9 cellular contexts compared by ENCODE assay signal in the genomic region with DNA sequence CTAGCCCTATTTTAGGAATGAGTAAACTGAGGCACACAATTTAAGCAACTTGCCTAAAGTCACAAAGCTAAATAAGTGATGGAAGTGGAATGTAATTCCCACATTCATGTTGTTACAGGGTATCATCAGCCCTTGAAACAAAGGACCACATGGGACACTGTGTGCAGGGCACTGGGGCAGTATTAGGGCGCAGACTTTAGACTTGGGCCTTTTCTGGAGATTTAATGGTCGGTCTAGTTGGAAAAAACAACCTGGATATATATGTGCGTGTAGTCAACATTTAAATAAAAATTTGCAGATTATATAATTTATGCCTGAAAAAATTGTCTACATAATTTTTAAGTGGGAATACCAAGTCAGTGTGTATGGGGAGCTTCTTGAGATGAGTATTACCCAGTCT. TPM values are rescaled to one million over a fixed set of nuclear protein-coding genes. Genes with fewer than 3 reads are reported as not detected.
DNase-seq lines count a peak whose midpoint lies in the region; ATAC-seq and TF ChIP-seq lines count a peak whose summit lies in the region.
"Had no signal": no experiment of that assay in that cellular context is flagged by ENCODE, and none has a peak within 500 bp of the region (broad histone marks: within the 10 kb centered on the region; RNA-seq: fewer than 3 reads in every experiment).

No MANE protein-coding gene starts in this region.

- no peaks in the 10 kb centered on the region for H3K27me3 Mint-ChIP-seq in activated CD4-positive, alpha-beta T cell treated with anti-CD3 and anti-CD28 coated beads for 36 hours
- no peaks in the 10 kb centered on the region for H3K27me3 Mint-ChIP-seq in WTC11 (ENCODE audit: low read depth)

- H3K4me3 ChIP-seq in iPS-18a (ENCODE audit: low read length): peak overlapping the region; percentile 86
- H3K4me3 ChIP-seq in testis: peak overlapping the region; percentile 94 to 96

- POLR2A ChIA-PET in activated CD4-positive, alpha-beta T cell treated with anti-CD3 and anti-CD28 coated beads for 36 hours (lab: Charles Lee): interaction anchor here (0.6 kb wide), 1 partner anchor 35 kb away, joined by 8 read pairs; no protein-coding TSS in a partner anchor
- POLR2A ChIA-PET in WTC11 (lab: Charles Lee): interaction anchor here (0.6 to 1.0 kb wide), 2 partner anchors 11 to 918 kb away, joined by 4 to 5 read pairs; no protein-coding TSS in a partner anchor

- H3K4me3 Mint-ChIP-seq in activated CD4-positive, alpha-beta T cell treated with anti-CD3 and anti-CD28 coated beads for 36 hours: peak overlapping the region; percentile 98
- peak overlapping the region; percentile 96 for H3K4me3 Mint-ChIP-seq in WTC11

- CTCF ChIA-PET in activated CD4-positive, alpha-beta T cell treated with anti-CD3 and anti-CD28 coated beads for 36 hours (lab: Charles Lee): interaction anchor here (0.7 to 2.6 kb wide), 3 partner anchors 16 to 163 kb away, joined by 3 to 10 read pairs (median 3); no protein-coding TSS in a partner anchor
- CTCF ChIA-PET in WTC11 (lab: Charles Lee): interaction anchor here (1.2 to 1.7 kb wide), 2 partner anchors 164 to 195 kb away, joined by 3 to 5 read pairs; no protein-coding TSS in a partner anchor

- H3K9me3 Mint-ChIP-seq in activated CD4-positive, alpha-beta T cell treated with anti-CD3 and anti-CD28 coated beads for 36 hours (ENCODE audit: low read depth): peaks cover 7% of the 10 kb centered on the region
- peaks cover 22% of the 10 kb centered on the region for H3K9me3 Mint-ChIP-seq in WTC11

- no peaks in the 10 kb centered on the region for H3K27me3 ChIP-seq in iPS-18a (ENCODE audit: control insufficient read depth, insufficient read depth, low read length)
- no peaks in the 10 kb centered on the region for H3K27me3 ChIP-seq in testis

- H3K4me1 ChIP-seq in iPS-18a (ENCODE audit: control insufficient read depth, low read depth, low read length) (peaks cover 4% of the 10 kb centered on the region), testis (peaks cover 11% of the 10 kb centered on the region)

- intact Hi-C loops in activated CD4-positive, alpha-beta T cell treated with anti-CD3 and anti-CD28 coated beads for 36 hours (cut with DNase I, micrococcal nuclease): no loop called here
- intact Hi-C loops in testis (cut with DNase I; ENCODE audit: low total_unique reads): no loop called here

- TF ChIP-seq POLR2A in testis (IDR thresholded peaks at IDR 0.05): no peak

- no peak for ATAC-seq in activated CD4-positive, alpha-beta T cell treated with anti-CD3 and anti-CD28 coated beads for 36 hours
- no peak for ATAC-seq in WTC11
- no peak for ATAC-seq in GM21381 (IDR thresholded peaks at IDR 0.05; ENCODE audit: unreplicated experiment)
- no peak for ATAC-seq in HG03460 (IDR thresholded peaks at IDR 0.05; ENCODE audit: unreplicated experiment)
- no peak for ATAC-seq in GM19035 (IDR thresholded peaks at IDR 0.05; ENCODE audit: unreplicated experiment)

- H3K36me3 Mint-ChIP-seq in activated CD4-positive, alpha-beta T cell treated with anti-CD3 and anti-CD28 coated beads for 36 hours (ENCODE audit: low read depth): peaks cover 22% of the 10 kb centered on the region
- H3K36me3 Mint-ChIP-seq in WTC11: peaks cover 35% of the 10 kb centered on the region

- H3K4me1 Mint-ChIP-seq in activated CD4-positive, alpha-beta T cell treated with anti-CD3 and anti-CD28 coated beads for 36 hours: peaks cover 53% of the 10 kb centered on the region
- peaks cover 25% of the 10 kb centered on the region for H3K4me1 Mint-ChIP-seq in WTC11

- 43 to 51% methylated on average over 3 of the region's 3 CpGs for WGBS in testis, 2 donors

- H3K27ac ChIP-seq in iPS-18a (ENCODE audit: low read length): peak overlapping the region; percentile 50
- H3K27ac ChIP-seq in testis: peak overlapping the region in 1 of 2 donors; percentile 94

- no peak for DNase-seq in activated CD4-positive, alpha-beta T cell treated with anti-CD3 and anti-CD28 coated beads for 36 hours
- DNase-seq in activated CD4-positive, alpha-beta T cell treated with anti-CD3 and anti-CD28 coated beads, Interleukin-2, amount 50 U/mL, for 4 hours: no peak
- no peak for DNase-seq in WTC11 (ENCODE audit: low spot score)
- DNase-seq in testis: no peak
- DNase-seq: activated CD4-positive, CD25-positive, alpha-beta regulatory T cell had no signal

- H3K27ac Mint-ChIP-seq in activated CD4-positive, alpha-beta T cell treated with anti-CD3 and anti-CD28 coated beads for 36 hours: peak overlapping the region; percentile 90
- peak overlapping the region; percentile 65 for H3K27ac Mint-ChIP-seq in WTC11

- TF ChIP-seq CTCF in WTC11 (IDR thresholded peaks at IDR 0.05) (no peak), testis (IDR thresholded peaks at IDR 0.05) (no peak)

- peak overlapping the region; percentile 91 for H3K9ac ChIP-seq in iPS-18a (ENCODE audit: low read length)

- peaks cover 6% of the 10 kb centered on the region for H3K9me3 ChIP-seq in iPS-18a (ENCODE audit: control insufficient read depth, low read depth, low read length)
- no peaks in the 10 kb centered on the region for H3K9me3 ChIP-seq in testis

- H3K36me3 ChIP-seq in iPS-18a (ENCODE audit: control insufficient read depth, low read depth, low read length) (no peaks in the 10 kb centered on the region), testis (ENCODE audit: low read depth, missing control alignments) (no peaks in the 10 kb centered on the region)

TF ChIP-seq in WTC11, 78 proteins besides CTCF, POLR2A, EP300 and RAD21:
- TF ChIP-seq, protein P1, sequence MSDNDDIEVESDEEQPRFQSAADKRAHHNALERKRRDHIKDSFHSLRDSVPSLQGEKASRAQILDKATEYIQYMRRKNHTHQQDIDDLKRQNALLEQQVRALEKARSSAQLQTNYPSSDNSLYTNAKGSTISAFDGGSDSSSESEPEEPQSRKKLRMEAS (CRISPR knock-in tag; IDR thresholded peaks at IDR 0.05): 0 out of 2 replicates have a peak, but pooled peaks have one; percentile 39
- TF ChIP-seq, protein P2, sequence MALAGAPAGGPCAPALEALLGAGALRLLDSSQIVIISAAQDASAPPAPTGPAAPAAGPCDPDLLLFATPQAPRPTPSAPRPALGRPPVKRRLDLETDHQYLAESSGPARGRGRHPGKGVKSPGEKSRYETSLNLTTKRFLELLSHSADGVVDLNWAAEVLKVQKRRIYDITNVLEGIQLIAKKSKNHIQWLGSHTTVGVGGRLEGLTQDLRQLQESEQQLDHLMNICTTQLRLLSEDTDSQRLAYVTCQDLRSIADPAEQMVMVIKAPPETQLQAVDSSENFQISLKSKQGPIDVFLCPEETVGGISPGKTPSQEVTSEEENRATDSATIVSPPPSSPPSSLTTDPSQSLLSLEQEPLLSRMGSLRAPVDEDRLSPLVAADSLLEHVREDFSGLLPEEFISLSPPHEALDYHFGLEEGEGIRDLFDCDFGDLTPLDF (CRISPR knock-in tag; IDR thresholded peaks at IDR 0.05): no peak

RNA-seq across cellular contexts. Expression of a gene that starts 1.5 kb away (rescaled TPM):
- total RNA-seq in activated CD4-positive, alpha-beta T cell treated with anti-CD3 and anti-CD28 coated beads for 36 hours: 10 to 100 TPM; 66.5 to 73.2 TPM
- total RNA-seq in WTC11 (2021) (217 to 226 TPM (median 219 TPM) in 3 replicates), testis (100 to 1,000 TPM; 131 to 157 TPM)
- 238 TPM for polyA plus RNA-seq in testis (ENCODE audit: insufficient read depth, low read depth, low replicate concordance)

RNA-seq across cellular contexts. Expression of a gene that starts 5.1 kb away (rescaled TPM):
- total RNA-seq in activated CD4-positive, alpha-beta T cell treated with anti-CD3 and anti-CD28 coated beads for 36 hours: under 1 TPM in 1 of 2 experiments, not detected in 1; 0.81 TPM
- total RNA-seq in WTC11 (2021) (not detected in 3 replicates), testis (10 to 100 TPM; 13.8 to 39.9 TPM)
- polyA plus RNA-seq in testis (ENCODE audit: insufficient read depth, low read depth, low replicate concordance): 98.6 TPM

RNA-seq across cellular contexts. Expression of a gene that starts 48.1 kb away (rescaled TPM):
- not detected for total RNA-seq in activated CD4-positive, alpha-beta T cell treated with anti-CD3 and anti-CD28 coated beads for 36 hours
- total RNA-seq in WTC11 (2021): not detected in 3 replicates
- 1 to 10 TPM in 1 of 2 donors, under 1 TPM in 1; 0.50 to 1.6 TPM for total RNA-seq in testis
- polyA plus RNA-seq in testis (ENCODE audit: insufficient read depth, low read depth, low replicate concordance): not detected

Comparison
In these comparisons a context has a peak if more than half of its experiments do, and no peak if none do; other contexts are left out.
1. RNA of a gene that starts 5.1 kb away (total RNA-seq): 13.8 to 39.9 TPM in testis; 0.81 TPM in activated CD4-positive, alpha-beta T cell treated with anti-CD3 and anti-CD28 coated beads for 36 hours and not detected in WTC11; every median in the first group is over 4 times any median in the second.